Comparison of ENCODE assay signal across 8 cellular contexts in the genomic region with DNA sequence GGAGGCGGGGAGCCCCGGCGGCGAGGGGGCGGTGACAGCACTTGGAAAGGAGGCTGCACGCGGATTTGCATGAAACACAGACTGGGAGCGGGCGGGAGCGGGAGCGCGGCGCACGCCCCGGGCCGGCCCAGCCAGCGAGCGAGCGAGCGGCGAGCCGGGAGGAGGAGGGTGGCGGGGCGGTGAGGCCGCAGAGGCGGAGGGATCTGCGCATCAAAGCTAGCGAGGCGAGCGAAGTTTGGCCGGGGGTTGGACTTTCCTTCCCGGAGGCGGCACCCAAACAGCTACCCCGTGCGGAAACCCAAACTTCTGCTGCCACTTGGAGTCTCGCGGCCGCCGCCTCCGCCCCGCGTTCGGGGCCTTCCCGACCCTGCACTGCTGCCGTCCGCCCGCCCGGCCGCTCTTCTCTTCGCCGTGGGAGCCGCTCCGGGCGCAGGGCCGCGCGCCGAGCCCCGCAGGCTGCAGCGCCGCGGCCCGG. TPM values are rescaled to one million over a fixed set of nuclear protein-coding genes. Genes with fewer than 3 reads are reported as not detected.
DNase-seq lines count a peak whose midpoint lies in the region; ATAC-seq and TF ChIP-seq lines count a peak whose summit lies in the region.

A gene (plus strand): TSS at position 72 of the 475 bp plus-strand sequence. CDS start 553 bp downstream, outside the sequence.

- DNase-seq in ACHN: peak; percentile 93
- DNase-seq in PC-3: peak; percentile 90
- DNase-seq in activated T-helper 1 cell treated with Interleukin-2 at 50 U/mL for 16 hours (ENCODE audit: low read depth): peak; percentile 63
- DNase-seq in esophagus squamous epithelium (lab: John Stamatoyannopoulos, UW): peak; percentile 21
- DNase-seq in myocyte (ENCODE audit: low read depth): peak; percentile 93
- DNase-seq in stimulated activated effector memory CD8-positive, alpha-beta T cell treated with anti-CD3 and anti-CD28 coated beads, Interleukin-12 subunit alpha, Interleukin-12 subunit beta, amount 100 ng/mL, for 72 hours (ENCODE audit: low spot score in 2 of 2): peak; percentile 49 to 85

- CTCF ChIA-PET in PC-3 (lab: Charles Lee): no interaction called here

- H3K9me3 Mint-ChIP-seq in stimulated activated effector memory CD8-positive, alpha-beta T cell treated with anti-CD3 and anti-CD28 coated beads, Interleukin-12 subunit alpha, Interleukin-12 subunit beta, amount 100 ng/mL, for 72 hours: no peaks in the 10 kb centered on the region

- intact Hi-C loops in PC-3 (cut with micrococcal nuclease): loop anchor here (2.0 to 10.0 kb wide), 5 partner anchors 42 to 237 kb away; no protein-coding TSS in a partner anchor
- intact Hi-C loops in esophagus squamous epithelium (cut with DNase I): no loop called here

- ATAC-seq in GM18858 (IDR thresholded peaks at IDR 0.05; ENCODE audit: unreplicated experiment) (peak; percentile 33), HG03135 (IDR thresholded peaks at IDR 0.05; ENCODE audit: unreplicated experiment) (peak; percentile 48), PC-3 (peak; percentile 76)
- ATAC-seq in stimulated activated effector memory CD8-positive, alpha-beta T cell treated with anti-CD3 and anti-CD28 coated beads, Interleukin-12 subunit alpha, Interleukin-12 subunit beta, amount 100 ng/mL, for 72 hours: peak; percentile 75

- H3K4me1 ChIP-seq in PC-3 (ENCODE audit: insufficient read depth, low read length) (peaks cover 31% of the 10 kb centered on the region), esophagus squamous epithelium (peaks cover 19 to 52% (median 32%) of the 10 kb centered on the region in 3 donors)

- peak within 1 kb of the TSS; percentile 95 for H3K4me2 ChIP-seq in PC-3 (ENCODE audit: low read length)

- peak within 1 kb of the TSS; percentile 97 for H3K9ac ChIP-seq in PC-3 (ENCODE audit: low read length)

- in situ Hi-C loops in ACHN (cut with HindIII; ENCODE audit: low pct_ligation_motif_present, low pct_unique_long_range_greater_than_20kb, low sequenced_read_pairs): no loop called here

- peak within 1 kb of the TSS; percentile 96 for H3K4me3 Mint-ChIP-seq in stimulated activated effector memory CD8-positive, alpha-beta T cell treated with anti-CD3 and anti-CD28 coated beads, Interleukin-12 subunit alpha, Interleukin-12 subunit beta, amount 100 ng/mL, for 72 hours

- H3K27me3 ChIP-seq in PC-3 (ENCODE audit: low read length) (no peaks in the 10 kb centered on the region), esophagus squamous epithelium (no peaks in the 10 kb centered on the region)

- H3F3A ChIP-seq in PC-3 (ENCODE audit: low read length, unreplicated experiment): no peaks in the 10 kb centered on the region

- peaks cover 12% of the 10 kb centered on the region for H3K36me3 ChIP-seq in PC-3 (ENCODE audit: low read depth, low read length)
- H3K36me3 ChIP-seq in esophagus squamous epithelium: peaks cover 0 to 2% (median 0%) of the 10 kb centered on the region in 3 donors

- H3K4me3 ChIP-seq in PC-3 (ENCODE audit: low read length) (peak within 1 kb of the TSS; percentile 100), esophagus squamous epithelium (peak within 1 kb of the TSS; percentile 61 to 92 (median 74))

- H3K4me1 Mint-ChIP-seq in stimulated activated effector memory CD8-positive, alpha-beta T cell treated with anti-CD3 and anti-CD28 coated beads, Interleukin-12 subunit alpha, Interleukin-12 subunit beta, amount 100 ng/mL, for 72 hours: peaks cover 60% of the 10 kb centered on the region

- H3K79me2 ChIP-seq in PC-3 (ENCODE audit: low read length): peaks cover 56% of the 10 kb centered on the region

- peak within 1 kb of the TSS; percentile 45; the same call in 1 of the 2 replicates for H2AFZ ChIP-seq in PC-3 (ENCODE audit: low read length)

- peak within 1 kb of the TSS; percentile 73 for H3K27ac ChIP-seq in PC-3 (ENCODE audit: low read length)
- peak within 1 kb of the TSS; percentile 84 to 94 (median 86) for H3K27ac ChIP-seq in esophagus squamous epithelium

- no peaks in the 10 kb centered on the region for H3K9me3 ChIP-seq in PC-3 (ENCODE audit: low read length)
- H3K9me3 ChIP-seq in esophagus squamous epithelium: no peaks in the 10 kb centered on the region

- POLR2A ChIA-PET in PC-3 (lab: Charles Lee; ENCODE audit: unreplicated experiment): interaction anchor here (0.6 to 1.1 kb wide), 3 partner anchors 13 to 40 kb away, joined by 3 to 4 read pairs (median 4); no protein-coding TSS in a partner anchor

- peaks cover 36% of the 10 kb centered on the region for H4K20me1 ChIP-seq in PC-3 (ENCODE audit: low read length)

- no TSS peak for BruUV-seq in PC-3 (replicated peaks; lab: Mats Ljungman, UMichigan)

- no peaks in the 10 kb centered on the region for H3K9me2 ChIP-seq in PC-3 (replicated peaks; ENCODE audit: low read length)

- peak within 1 kb of the TSS; percentile 93 for H3K27ac Mint-ChIP-seq in stimulated activated effector memory CD8-positive, alpha-beta T cell treated with anti-CD3 and anti-CD28 coated beads, Interleukin-12 subunit alpha, Interleukin-12 subunit beta, amount 100 ng/mL, for 72 hours

- TF ChIP-seq POLR2A in esophagus squamous epithelium (IDR thresholded peaks at IDR 0.05): peak in 3 of 4 donors; percentile 8 to 90 (median 90)

- 0% methylated on average over 6 of the region's 63 CpGs; no CpG with 5 or more reads in 1 of the 2 donors for WGBS in esophagus squamous epithelium, 2 donors

- peaks cover 22% of the 10 kb centered on the region for H3K36me3 Mint-ChIP-seq in stimulated activated effector memory CD8-positive, alpha-beta T cell treated with anti-CD3 and anti-CD28 coated beads, Interleukin-12 subunit alpha, Interleukin-12 subunit beta, amount 100 ng/mL, for 72 hours

- TF ChIP-seq CTCF in PC-3 (conservative IDR thresholded peaks at IDR 0.05; ENCODE audit: low read depth, low read length) (no peak), esophagus squamous epithelium (IDR thresholded peaks at IDR 0.05) (peak in 3 of 6 experiments; percentile 11 to 17 (median 16))

RNA-seq across cellular contexts. Expression of the gene that starts here (rescaled TPM):
- total RNA-seq in PC-3 (2014; rRNA removed) (75.6 and 86.4 TPM in 2 replicates), esophagus squamous epithelium (100 to 1,000 TPM in 2 of 4 donors, 10 to 100 TPM in 2; 70.8 to 134 (median 105) TPM), myocyte (24.4 and 31.0 TPM in 2 replicates)
- 28.7 TPM for polyA plus RNA-seq in myocyte (2012)

Comparison
In these comparisons a context has a peak if more than half of its experiments do, and no peak if none do; other contexts are left out.
1. Peak in every context shown above with its lines: DNase-seq, ATAC-seq, H3K4me3 ChIP-seq and H3K27ac ChIP-seq.
2. DNase-seq: peak in every context shown above with its lines; median percentile 93 in ACHN; 93 in myocyte; 90 in PC-3; 67 in stimulated activated effector memory CD8-positive, alpha-beta T cell treated with anti-CD3 and anti-CD28 coated beads, Interleukin-12 subunit alpha, Interleukin-12 subunit beta, amount 100 ng/mL, for 72 hours; 63 in activated T-helper 1 cell treated with Interleukin-2 at 50 U/mL for 16 hours; 21 in esophagus squamous epithelium.